Comparison of ENCODE assay signal across 11 cellular contexts in the genomic region with DNA sequence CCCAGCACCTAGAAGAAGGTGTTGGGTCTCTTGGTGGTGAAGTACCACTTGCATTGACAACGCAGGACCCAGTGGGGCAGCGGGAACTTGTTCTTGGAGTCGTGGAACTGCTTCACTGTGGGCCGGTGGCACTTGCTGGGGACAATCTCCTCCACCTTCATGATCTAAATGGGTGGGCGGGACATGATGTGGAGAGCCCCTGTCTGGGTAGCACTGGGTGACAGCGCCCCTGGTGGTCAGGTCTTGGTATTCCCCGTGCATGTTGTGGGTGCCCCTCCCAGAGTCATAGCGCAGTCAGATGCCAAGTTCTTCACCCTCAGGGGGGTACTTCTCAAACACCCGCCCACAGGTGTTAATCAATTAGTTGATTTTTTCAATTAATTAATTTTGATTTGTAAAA.
DNase-seq lines count a peak whose midpoint lies in the region; ATAC-seq and TF ChIP-seq lines count a peak whose summit lies in the region.
"Had no signal": no experiment of that assay in that cellular context is flagged by ENCODE, and none has a peak within 500 bp of the region (broad histone marks: within the 10 kb centered on the region; RNA-seq: fewer than 3 reads in every experiment).

No MANE protein-coding gene starts in this region.

- no peak overlapping the region for H3K4me3 Mint-ChIP-seq in MCF 10A (ENCODE audit: unreplicated experiment)

- DNase-seq in MCF 10A (ENCODE audit: unreplicated experiment) (no peak), breast epithelium (ENCODE audit: low spot score in 2 of 2) (no peak), NCI-H69 (lab: John Stamatoyannopoulos, UW) (peak; percentile 2), epithelial cell of proximal tubule (ENCODE audit: low read depth) (no peak), NCI-H1436 (lab: John Stamatoyannopoulos, UW) (no peak), COLO829 (ENCODE audit: low spot score) (no peak), LoVo (ENCODE audit: low spot score) (no peak)
- DNase-seq: left ventricle myocardium inferior had no signal

- intact Hi-C loops in MCF 10A (cut with micrococcal nuclease) = no loop called here
- intact Hi-C loops in breast epithelium (cut with DNase I; ENCODE audit: low total_unique reads) = no loop called here

- CTCF ChIA-PET in MCF 10A (lab: Yijun Ruan, JAX) = interaction anchor here (0.6 kb wide), 1 partner anchor 50 kb away, joined by 3 read pairs; no protein-coding TSS in a partner anchor

- no peaks in the 10 kb centered on the region for H3K36me3 Mint-ChIP-seq in MCF 10A (ENCODE audit: insufficient read depth, unreplicated experiment)

- no peaks in the 10 kb centered on the region for H3K27me3 ChIP-seq in breast epithelium
- H3K27me3 ChIP-seq: tibial nerve had no signal

- no peak for ATAC-seq in GM21619 (IDR thresholded peaks at IDR 0.05; ENCODE audit: unreplicated experiment)

- TF ChIP-seq CTCF in MCF 10A (IDR thresholded peaks at IDR 0.05; ENCODE audit: unreplicated experiment) (peak; percentile 30), breast epithelium (IDR thresholded peaks at IDR 0.05) (no peak), epithelial cell of proximal tubule (conservative IDR thresholded peaks at IDR 0.05; ENCODE audit: low read depth, low read length) (peak; percentile 19)

- no peak overlapping the region for H3K27ac Mint-ChIP-seq in MCF 10A (ENCODE audit: low read depth, unreplicated experiment)

- H3K9me3 ChIP-seq in breast epithelium = peaks cover 0 to 3% of the 10 kb centered on the region in 2 donors
- H3K9me3 ChIP-seq: left ventricle myocardium inferior had no signal

- H3K27ac ChIP-seq in breast epithelium = no peak overlapping the region
- H3K27ac ChIP-seq: left ventricle myocardium inferior, skin epidermis, tibial nerve had no signal

- BruUV-seq in MCF 10A (replicated peaks; lab: Mats Ljungman, UMichigan) = no TSS peak

- H3K9me3 Mint-ChIP-seq in MCF 10A (ENCODE audit: unreplicated experiment) = peaks cover 5% of the 10 kb centered on the region

- POLR2A ChIA-PET in MCF 10A (lab: Yijun Ruan, JAX) = no interaction called here

- peaks cover 11% of the 10 kb centered on the region for H3K27me3 Mint-ChIP-seq in MCF 10A (ENCODE audit: insufficient read depth, unreplicated experiment)

- H3K4me1 ChIP-seq in breast epithelium = no peaks in the 10 kb centered on the region
- H3K4me1 ChIP-seq: left ventricle myocardium inferior, tibial nerve had no signal

- H3K4me3 ChIP-seq in breast epithelium (no peak overlapping the region), epithelial cell of proximal tubule (ENCODE audit: low read depth, low read length) (no peak overlapping the region)
- H3K4me3 ChIP-seq: left ventricle myocardium inferior, skin epidermis, tibial nerve had no signal

- no peaks in the 10 kb centered on the region for H3K4me1 Mint-ChIP-seq in MCF 10A (ENCODE audit: insufficient read depth, unreplicated experiment)

- no peaks in the 10 kb centered on the region for H3K36me3 ChIP-seq in breast epithelium
- H3K36me3 ChIP-seq: left ventricle myocardium inferior, tibial nerve had no signal

- no peak for TF ChIP-seq POLR2A in breast epithelium (IDR thresholded peaks at IDR 0.05)

Comparison
In these comparisons a context has a peak if more than half of its experiments do, and no peak if none do; other contexts are left out.
1. CTCF ChIP-seq: peak in MCF 10A (single experiment) and epithelial cell of proximal tubule (single experiment); none in breast epithelium (0 of 3).